Comparison of ENCODE assay signal across 32 cellular contexts in the genomic region with DNA sequence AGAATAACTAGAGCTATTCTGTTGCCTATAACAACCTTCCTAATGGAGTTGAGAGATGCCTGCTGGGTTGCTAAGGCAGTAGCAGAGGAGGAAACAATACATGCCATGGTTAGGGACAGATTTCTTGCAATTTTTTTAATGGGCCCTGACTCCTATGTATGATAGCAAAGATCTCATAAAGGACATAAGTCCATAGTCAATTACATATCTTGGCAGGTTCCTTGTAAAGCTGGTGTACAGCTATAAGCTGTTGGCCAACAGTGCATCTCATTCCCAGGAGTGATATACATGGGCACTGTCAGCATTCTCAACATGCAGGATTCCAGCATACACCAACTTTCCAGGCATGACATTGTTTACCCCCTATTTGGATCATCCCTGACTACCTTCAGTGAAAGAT.
"Had no signal": no experiment of that assay in that cellular context is flagged by ENCODE, and none has a peak within 500 bp of the region (broad histone marks: within the 10 kb centered on the region; RNA-seq: fewer than 3 reads in every experiment).

No MANE protein-coding gene starts in this region.

- DNase-seq: activated B cell treated with CpG ODN at 0.5 μM for 24 hours; activated CD4-positive, alpha-beta memory T cell treated with anti-CD3 and anti-CD28 coated beads for 36 hours; activated CD4-positive, alpha-beta T cell treated with anti-CD3 and anti-CD28 coated beads for 4 hours; activated CD4-positive, alpha-beta T cell treated with anti-CD3 and anti-CD28 coated beads, Interleukin-2, amount 10 ng/mL, durations not matched to agents 24 days and 14 days; activated CD4-positive, alpha-beta T cell treated with anti-CD3 and anti-CD28 coated beads, Interleukin-2, amount 50 U/mL, for 1 hour; activated CD4-positive, alpha-beta T cell treated with anti-CD3 and anti-CD28 coated beads, Interleukin-2, amount 50 U/mL, for 4 hours; activated CD4-positive, CD25-positive, alpha-beta regulatory T cell treated with anti-CD3 and anti-CD28 coated beads, Interleukin-2, amount 50 U/mL, for 72 hours; activated CD8-positive, alpha-beta memory T cell treated with anti-CD3 and anti-CD28 coated beads, Interleukin-2, amount 50 U/mL, for 4 hours; activated CD8-positive, alpha-beta T cell treated with anti-CD3 and anti-CD28 coated beads for 36 hours; activated effector memory CD4-positive, alpha-beta T cell treated with anti-CD3 and anti-CD28 coated beads, Interleukin-2, amount 50 U/mL, for 16 hours; activated gamma-delta T cell treated with Interleukin-2 at 50 U/mL for 16 hours; activated naive CD4-positive, alpha-beta T cell; activated naive CD4-positive, alpha-beta T cell treated with anti-CD3 and anti-CD28 coated beads for 36 hours; activated naive CD4-positive, alpha-beta T cell treated with anti-CD3 and anti-CD28 coated beads, Interleukin-2, amount 50 U/mL, for 16 hours; activated naive CD8-positive, alpha-beta T cell treated with anti-CD3 and anti-CD28 coated beads for 36 hours; activated T-cell treated with anti-CD3 and anti-CD28 coated beads for 4 hours; activated T-cell treated with anti-CD3 and anti-CD28 coated beads, Interleukin-2, amount 50 U/mL, for 1 hour; activated T-cell treated with anti-CD3 and anti-CD28 coated beads, Interleukin-2, amount 50 U/mL, for 4 hours; activated T-cell treated with anti-CD3 and anti-CD28 coated beads, Interleukin-2, amount 50 U/mL, for 72 hours; adrenal gland; amniotic stem cell; aorta; body of pancreas; brain microvascular endothelial cell; central memory CD4-positive, alpha-beta T cell; T-helper 1 cell; T-helper 2 cell; T-helper 9 cell had no signal

- H3K27ac ChIP-seq: adrenal gland, body of pancreas, brain microvascular endothelial cell, breast epithelium, VCaP had no signal

- H3K36me3 ChIP-seq: adrenal gland, brain microvascular endothelial cell, breast epithelium had no signal

- H3K4me1 ChIP-seq: adrenal gland, body of pancreas, breast epithelium had no signal

- H3K27me3 ChIP-seq: adrenal gland, body of pancreas, brain microvascular endothelial cell, breast epithelium had no signal

- H3K4me3 ChIP-seq: adrenal gland, body of pancreas, breast epithelium had no signal

- H3K9me3 ChIP-seq: adrenal gland had no signal

- ATAC-seq: activated CD8-positive, alpha-beta T cell treated with anti-CD3 and anti-CD28 coated beads for 36 hours; activated naive CD4-positive, alpha-beta T cell treated with anti-CD3 and anti-CD28 coated beads, Interleukin-2, amount 50 U/mL, for 72 hours; activated T-cell treated with anti-CD3 and anti-CD28 coated beads, Interleukin-2, amount 50 U/mL, for 4 hours; activated T-cell treated with anti-CD3 and anti-CD28 coated beads, Interleukin-2, amount 50 U/mL, for 72 hours; activated T-helper 17 cell treated with anti-CD3 and anti-CD28 coated beads, Interleukin-2, amount 50 U/mL, for 72 hours; body of pancreas had no signal
